ENCODE assay signal across 11 cellular contexts in the genomic region with DNA sequence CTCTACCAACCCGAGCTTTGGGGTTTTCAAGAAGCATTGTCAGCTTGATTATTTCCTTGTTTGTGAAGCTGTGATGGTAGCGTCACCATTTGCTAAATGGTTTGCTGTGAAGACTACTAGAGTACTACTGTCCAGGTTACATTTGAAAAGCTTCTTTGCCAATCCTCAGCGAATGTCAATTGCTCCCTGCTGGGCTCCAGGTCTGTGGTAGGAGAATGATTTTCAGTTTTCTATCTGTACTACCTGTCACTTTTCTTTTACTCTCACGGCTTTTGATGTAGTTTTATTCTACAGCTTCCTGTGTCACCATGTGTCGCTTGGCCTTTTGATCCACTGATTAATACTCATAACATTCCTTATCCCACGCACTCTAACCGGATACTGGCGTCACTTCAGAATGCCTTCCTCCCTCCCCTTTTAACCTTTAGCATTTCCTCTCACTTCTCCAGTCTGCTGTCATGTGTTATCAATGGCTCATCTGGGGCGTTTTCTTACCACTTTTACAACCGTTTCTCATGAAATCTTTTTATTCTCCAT. TPM values are rescaled to one million over a fixed set of nuclear protein-coding genes. Genes with fewer than 3 reads are reported as not detected.
DNase-seq lines count a peak whose midpoint lies in the region; ATAC-seq, FAIRE-seq and TF ChIP-seq lines count a peak whose summit lies in the region.
"Had no signal": no experiment of that assay in that cellular context is flagged by ENCODE, and none has a peak within 500 bp of the region (broad histone marks: within the 10 kb centered on the region; RNA-seq: fewer than 3 reads in every experiment).

No MANE protein-coding gene starts in this region.

- no peaks in the 10 kb centered on the region for H3K9me3 Mint-ChIP-seq in activated CD8-positive, alpha-beta T cell treated with anti-CD3 and anti-CD28 coated beads, Interleukin-2, amount 10 ng/mL, durations not matched to agents 7 days and 5 days (ENCODE audit: insufficient read depth)
- H3K9me3 Mint-ChIP-seq: endodermal cell had no signal

- TF ChIP-seq EP300 in gastroesophageal sphincter (IDR thresholded peaks at IDR 0.05): no peak

- CTCF ChIA-PET in activated CD8-positive, alpha-beta T cell treated with anti-CD3 and anti-CD28 coated beads, Interleukin-2, amount 10 ng/mL, durations not matched to agents 7 days and 5 days (lab: Charles Lee): interaction anchor here (0.8 to 4.6 kb wide), 14 partner anchors 8 to 121 kb away, joined by 3 to 23 read pairs (median 4); no protein-coding TSS in a partner anchor

- H3K27ac ChIP-seq in gastroesophageal sphincter: peak overlapping the region in 1 of 4 donors; percentile 19

- peak overlapping the region; percentile 55 for H3K4me3 Mint-ChIP-seq in activated CD8-positive, alpha-beta T cell treated with anti-CD3 and anti-CD28 coated beads, Interleukin-2, amount 10 ng/mL, durations not matched to agents 7 days and 5 days
- H3K4me3 Mint-ChIP-seq: endodermal cell had no signal

- DNase-seq in LHCN-M2 (ENCODE audit: low read depth) (peak; percentile 52), fibroblast of pulmonary artery (ENCODE audit: low read depth) (peak; percentile 44), GM12892 (ENCODE audit: insufficient read length) (no peak), ACHN (no peak), anterior cingulate cortex (lab: John Stamatoyannopoulos, UW) (no peak)
- peak; percentile 61 for DNase-seq in activated CD8-positive, alpha-beta T cell treated with anti-CD3 and anti-CD28 coated beads, Interleukin-2, amount 10 ng/mL, durations not matched to agents 7 days and 5 days
- peak; percentile 39 for DNase-seq in stimulated activated CD8-positive, alpha-beta memory T cell treated with anti-CD3 and anti-CD28 coated beads, Interleukin-12 subunit alpha, Interleukin-12 subunit beta, amount 100 ng/mL, for 4 hours (ENCODE audit: low read depth)
- DNase-seq: endodermal cell, NCI-H1105 treated with DMSO at 0.1 percent for 48 hours had no signal

- no peaks in the 10 kb centered on the region for H3K27me3 ChIP-seq in gastroesophageal sphincter

- peaks cover 48% of the 10 kb centered on the region for H3K36me3 Mint-ChIP-seq in activated CD8-positive, alpha-beta T cell treated with anti-CD3 and anti-CD28 coated beads, Interleukin-2, amount 10 ng/mL, durations not matched to agents 7 days and 5 days (ENCODE audit: low read depth)

- H3K27ac Mint-ChIP-seq in activated CD8-positive, alpha-beta T cell treated with anti-CD3 and anti-CD28 coated beads, Interleukin-2, amount 10 ng/mL, durations not matched to agents 7 days and 5 days: peak overlapping the region; percentile 89
- H3K27ac Mint-ChIP-seq: endodermal cell had no signal

- FAIRE-seq in GM12892 (lab: Jason Lieb, UNC): no peak

- H3K4me1 Mint-ChIP-seq in activated CD8-positive, alpha-beta T cell treated with anti-CD3 and anti-CD28 coated beads, Interleukin-2, amount 10 ng/mL, durations not matched to agents 7 days and 5 days (ENCODE audit: low read depth): peaks cover 63% of the 10 kb centered on the region

- H3K4me3 ChIP-seq in fibroblast of pulmonary artery (replicated peaks; ENCODE audit: low read depth, low read length) (no peak overlapping the region), gastroesophageal sphincter (no peak overlapping the region)

- peaks cover 0 to 12% of the 10 kb centered on the region in 2 donors for H3K36me3 ChIP-seq in gastroesophageal sphincter

- in situ Hi-C loops in ACHN (cut with HindIII; ENCODE audit: low pct_ligation_motif_present, low pct_unique_long_range_greater_than_20kb, low sequenced_read_pairs): no loop called here

- no peaks in the 10 kb centered on the region for H3K27me3 Mint-ChIP-seq in activated CD8-positive, alpha-beta T cell treated with anti-CD3 and anti-CD28 coated beads, Interleukin-2, amount 10 ng/mL, durations not matched to agents 7 days and 5 days (ENCODE audit: low read depth)

- no peak for TF ChIP-seq CTCF in fibroblast of pulmonary artery (IDR thresholded peaks at IDR 0.05; ENCODE audit: low read length, missing control alignments)
- no peak for TF ChIP-seq CTCF in gastroesophageal sphincter (IDR thresholded peaks at IDR 0.05)

- peak; percentile 73 for ATAC-seq in activated CD8-positive, alpha-beta T cell treated with anti-CD3 and anti-CD28 coated beads, Interleukin-2, amount 10 ng/mL, durations not matched to agents 7 days and 5 days
- no peak for ATAC-seq in gastroesophageal sphincter
- ATAC-seq: SK-N-SH treated with all-trans-retinoic acid at 6 μM for 48 hours had no signal

- WGBS in gastroesophageal sphincter (ENCODE audit: low coverage in 1 of 2), 2 donors: 80 to 86% methylated on average over 10 of the region's 10 CpGs

- TF ChIP-seq POLR2A in GM12892 (IDR thresholded peaks at IDR 0.05; ENCODE audit: low read depth, low read length) (no peak), gastroesophageal sphincter (IDR thresholded peaks at IDR 0.05) (no peak)

- POLR2A ChIA-PET in activated CD8-positive, alpha-beta T cell treated with anti-CD3 and anti-CD28 coated beads, Interleukin-2, amount 10 ng/mL, durations not matched to agents 7 days and 5 days (lab: Charles Lee): interaction anchor here (0.8 to 1.5 kb wide), 8 partner anchors 9 to 111 kb away, joined by 3 to 6 read pairs (median 4); no protein-coding TSS in a partner anchor

- H3K9me3 ChIP-seq in gastroesophageal sphincter: no peaks in the 10 kb centered on the region

- peaks cover 2 to 35% (median 10%) of the 10 kb centered on the region in 3 donors for H3K4me1 ChIP-seq in gastroesophageal sphincter

RNA-seq across cellular contexts. Expression of a gene that starts 7.5 kb away (rescaled TPM):
- total RNA-seq in LHCN-M2 (2014; rRNA removed) (0.11 TPM in 1 of 2 replicates, not detected in the other), gastroesophageal sphincter (10 to 100 TPM; 11.5 to 23.8 (median 18.1) TPM)
- 0.07 TPM for polyA plus RNA-seq in LHCN-M2 (2012)
- 1 to 10 TPM; 5.0 to 5.2 TPM for total RNA-seq in activated CD8-positive, alpha-beta T cell treated with anti-CD3 and anti-CD28 coated beads, Interleukin-2, amount 10 ng/mL, durations not matched to agents 7 days and 5 days
- polyA plus RNA-seq in GM12892 (2012; ENCODE audit: missing spikeins): 100 TPM

RNA-seq across cellular contexts. Expression of a gene that starts 56.5 kb away (rescaled TPM):
- not detected in 2 replicates for total RNA-seq in LHCN-M2 (2014; rRNA removed)
- 0.05 TPM for polyA plus RNA-seq in LHCN-M2 (2012)
- 10 to 100 TPM; 16.2 to 16.6 TPM for total RNA-seq in activated CD8-positive, alpha-beta T cell treated with anti-CD3 and anti-CD28 coated beads, Interleukin-2, amount 10 ng/mL, durations not matched to agents 7 days and 5 days
- polyA plus RNA-seq in GM12892 (2012; ENCODE audit: missing spikeins): 0.76 TPM
- total RNA-seq in gastroesophageal sphincter: not detected
- total RNA-seq: endodermal cell had no signal

Comparison
In these comparisons a context has a peak if more than half of its experiments do, and no peak if none do; other contexts are left out.
1. DNase-seq: peak in LHCN-M2 (single experiment), activated CD8-positive, alpha-beta T cell treated with anti-CD3 and anti-CD28 coated beads, Interleukin-2, amount 10 ng/mL, durations not matched to agents 7 days and 5 days (single experiment), fibroblast of pulmonary artery (single experiment) and stimulated activated CD8-positive, alpha-beta memory T cell treated with anti-CD3 and anti-CD28 coated beads, Interleukin-12 subunit alpha, Interleukin-12 subunit beta, amount 100 ng/mL, for 4 hours (single experiment); none in GM12892 (single experiment), ACHN (single experiment) and anterior cingulate cortex (0 of 58).
2. RNA of a gene that starts 56.5 kb away (total RNA-seq): 16.2 to 16.6 TPM in activated CD8-positive, alpha-beta T cell treated with anti-CD3 and anti-CD28 coated beads, Interleukin-2, amount 10 ng/mL, durations not matched to agents 7 days and 5 days; not detected in LHCN-M2 and not detected in gastroesophageal sphincter; every median in the first group is over 10 times any median in the second.